ENCODE assay signal across 1 cellular context in the genomic region with DNA sequence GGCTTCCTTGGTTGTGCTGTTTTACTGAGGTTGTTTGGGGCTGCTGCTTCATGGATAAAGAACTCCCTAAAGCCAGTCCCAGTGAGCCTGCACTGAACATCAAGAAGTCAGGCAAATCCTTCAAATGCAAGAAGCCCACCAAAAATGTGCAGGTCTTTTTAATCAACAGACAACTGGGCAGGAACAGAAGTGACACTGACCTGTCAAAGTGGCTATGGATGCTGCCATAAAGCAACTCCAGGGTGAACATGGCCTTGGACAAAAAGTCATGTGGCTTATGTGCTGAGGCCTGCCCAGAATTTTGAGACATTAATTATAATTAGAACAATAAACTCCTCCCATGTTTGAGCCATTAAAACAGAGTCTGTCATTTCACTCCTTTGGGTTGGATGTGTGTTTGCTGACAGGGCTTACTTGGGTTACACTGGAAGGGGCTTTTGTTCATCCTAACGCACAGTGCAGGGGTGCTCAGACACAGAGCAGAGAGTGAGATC.
TF ChIP-seq lines count a peak whose summit lies in the region.

A gene (plus strand): TSS at position 51 of the 494 bp plus-strand sequence. CDS start 0 bp downstream, at position 51.

TF ChIP-seq in H1, 55 proteins besides CTCF, POLR2A, EP300 and RAD21:
- TF ChIP-seq ZNF274 (IDR thresholded peaks at IDR 0.05; ENCODE audit: borderline replicate concordance, extremely low read depth, low read length) (no peak), EGR1 (IDR thresholded peaks at IDR 0.05; ENCODE audit: borderline replicate concordance, low read depth, low read length) (no peak), BRCA1 (IDR thresholded peaks at IDR 0.05; ENCODE audit: low read depth, low read length) (no peak), GABPA (IDR thresholded peaks at IDR 0.05; ENCODE audit: borderline replicate concordance, insufficient read depth, low read length) (no peak)
- TF ChIP-seq, protein P1, sequence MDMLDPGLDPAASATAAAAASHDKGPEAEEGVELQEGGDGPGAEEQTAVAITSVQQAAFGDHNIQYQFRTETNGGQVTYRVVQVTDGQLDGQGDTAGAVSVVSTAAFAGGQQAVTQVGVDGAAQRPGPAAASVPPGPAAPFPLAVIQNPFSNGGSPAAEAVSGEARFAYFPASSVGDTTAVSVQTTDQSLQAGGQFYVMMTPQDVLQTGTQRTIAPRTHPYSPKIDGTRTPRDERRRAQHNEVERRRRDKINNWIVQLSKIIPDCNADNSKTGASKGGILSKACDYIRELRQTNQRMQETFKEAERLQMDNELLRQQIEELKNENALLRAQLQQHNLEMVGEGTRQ (IDR thresholded peaks at IDR 0.05; ENCODE audit: low read length), result no peak
